Comparison of ENCODE assay signal across 21 cellular contexts in the genomic region with DNA sequence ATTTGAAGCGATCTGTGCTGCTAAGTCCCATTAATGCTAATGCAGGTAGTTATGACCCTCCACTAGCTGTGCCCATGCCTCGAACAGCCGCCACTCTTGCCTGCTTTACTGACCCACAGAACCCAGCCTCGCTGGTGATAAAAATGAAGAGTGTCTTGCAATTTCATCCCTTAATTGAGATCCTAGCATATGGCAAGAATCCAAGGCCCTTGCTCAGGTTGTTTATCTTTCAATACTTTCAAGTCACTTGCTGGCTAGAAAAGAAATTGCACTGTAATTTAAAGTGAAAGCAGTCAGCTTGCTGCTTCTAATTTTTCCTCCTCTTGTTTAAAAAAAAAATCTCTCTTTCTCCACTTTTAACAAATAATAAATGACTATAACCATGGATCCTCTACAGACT.
A peak's percentile ranks its signal among the peaks of the same experiment; 100 is the strongest.
DNase-seq lines count a peak whose midpoint lies in the region; TF ChIP-seq lines count a peak whose summit lies in the region.
"Had no signal": no experiment of that assay in that cellular context is flagged by ENCODE, and none has a peak within 500 bp of the region (broad histone marks: within the 10 kb centered on the region; RNA-seq: fewer than 3 reads in every experiment).

No MANE protein-coding gene starts in this region.

- H3T11ph ChIP-seq in H9 (ENCODE audit: low read length): no peak overlapping the region

- no peak overlapping the region for H4K91ac ChIP-seq in H9 (ENCODE audit: insufficient read length, low read depth, low read length)

- H3K27ac Mint-ChIP-seq in chondrocyte (ENCODE audit: unreplicated experiment) (peak overlapping the region; percentile 14), neural progenitor cell (peak overlapping the region; percentile 43), H9 (no peak overlapping the region; a peak in 1 of 7 replicates)
- H3K27ac Mint-ChIP-seq: activated naive CD4-positive, alpha-beta T cell treated with anti-CD3 and anti-CD28 coated beads, Interleukin-2, amount 50 U/mL, for 72 hours; HFFc6; naive B cell; T-helper 1 cell treated with Interleukin-12 subunit alpha and Interleukin-12 subunit beta and Interleukin-4 antibody, amounts not matched to agents 30 μg/mL and 1 μg/mL, for 36 hours had no signal

- peaks cover 99% of the 10 kb centered on the region for H4K20me1 ChIP-seq in neural progenitor cell (ENCODE audit: low read depth)
- H4K20me1 ChIP-seq in H9 (ENCODE audit: control insufficient read depth, insufficient read depth, insufficient read length): no peaks in the 10 kb centered on the region

- no peaks in the 10 kb centered on the region for H3K27me3 Mint-ChIP-seq in chondrocyte (ENCODE audit: low read depth)
- H3K27me3 Mint-ChIP-seq in neural progenitor cell (ENCODE audit: insufficient read depth, low read depth): no peaks in the 10 kb centered on the region
- no peaks in the 10 kb centered on the region; the same call in 1 of the 2 replicates for H3K27me3 Mint-ChIP-seq in H9 (ENCODE audit: low read depth)

- no peak overlapping the region for H2AK5ac ChIP-seq in H9 (ENCODE audit: insufficient read length, low read length)

- H3K27me3 ChIP-seq in neural progenitor cell (no peaks in the 10 kb centered on the region), H9 (ENCODE audit: insufficient read depth, low read length) (no peaks in the 10 kb centered on the region)
- H3K27me3 ChIP-seq: dorsolateral prefrontal cortex, esophagus muscularis mucosa, heart right ventricle, SJCRH30 had no signal

- no peak overlapping the region for H3K14ac ChIP-seq in H9 (ENCODE audit: insufficient read depth, low read length)

- no peaks in the 10 kb centered on the region for H3K23me2 ChIP-seq in H9 (ENCODE audit: insufficient read length, low read depth, low read length, poor library complexity, severe bottlenecking)

- no peak overlapping the region for H3K9ac ChIP-seq in neural progenitor cell
- no peak overlapping the region for H3K9ac ChIP-seq in H9 (ENCODE audit: extremely low read depth, insufficient read length, low read length)

- no peaks in the 10 kb centered on the region for H3K36me3 Mint-ChIP-seq in chondrocyte (ENCODE audit: low read depth)
- H3K36me3 Mint-ChIP-seq in neural progenitor cell: peaks cover 44% of the 10 kb centered on the region
- H3K36me3 Mint-ChIP-seq in H9 (ENCODE audit: insufficient read depth in 1 of 3, low read depth in 3 of 3): no peaks in the 10 kb centered on the region
- H3K36me3 Mint-ChIP-seq: activated naive CD4-positive, alpha-beta T cell treated with anti-CD3 and anti-CD28 coated beads, Interleukin-2, amount 50 U/mL, for 72 hours; naive B cell had no signal

- H3K4me1 ChIP-seq in neural progenitor cell: peaks cover 46% of the 10 kb centered on the region
- peaks cover 7% of the 10 kb centered on the region; the same call in 1 of the 2 replicates for H3K4me1 ChIP-seq in H9 (ENCODE audit: insufficient read depth, low read length)

- no peaks in the 10 kb centered on the region for H3K79me1 ChIP-seq in H9 (ENCODE audit: insufficient read depth, low read depth, low read length, poor library complexity, severe bottlenecking)

- WGBS in H9 (ENCODE audit: extremely low coverage, insufficient read length, low lambda C conversion rate): no CpG with 5 or more reads among the region's 4 CpGs

- no peak overlapping the region for H3K4ac ChIP-seq in H9 (ENCODE audit: low read depth, low read length)

- peaks cover 3% of the 10 kb centered on the region for H3K36me3 ChIP-seq in neural progenitor cell
- H3K36me3 ChIP-seq: esophagus muscularis mucosa, heart right ventricle, SJCRH30 had no signal

- H4K8ac ChIP-seq in H9 (replicated peaks; ENCODE audit: insufficient read length, low read depth, low read length): no peak overlapping the region

- H3K4me3 Mint-ChIP-seq in chondrocyte (ENCODE audit: unreplicated experiment) (no peak overlapping the region), neural progenitor cell (no peak overlapping the region), H9 (no peak overlapping the region)
- H3K4me3 Mint-ChIP-seq: naive B cell; T-helper 1 cell treated with Interleukin-12 subunit alpha and Interleukin-12 subunit beta and Interleukin-4 antibody, amounts not matched to agents 30 μg/mL and 1 μg/mL, for 36 hours had no signal

- no peak overlapping the region for H2BK120ac ChIP-seq in H9 (ENCODE audit: low read depth, low read length, poor library complexity, severe bottlenecking)

- H3K4me1 Mint-ChIP-seq in chondrocyte (ENCODE audit: low read depth): peaks cover 45% of the 10 kb centered on the region
- H3K4me1 Mint-ChIP-seq in neural progenitor cell: peaks cover 55% of the 10 kb centered on the region
- H3K4me1 Mint-ChIP-seq in H9: peaks cover 18 to 30% of the 10 kb centered on the region in 2 experiments

- no peak overlapping the region for H4K5ac ChIP-seq in H9 (ENCODE audit: insufficient read length, low read depth, low read length)

- no peak overlapping the region for H2BK12ac ChIP-seq in H9 (ENCODE audit: insufficient read length, low read depth, low read length)

- H3K4me2 ChIP-seq in neural progenitor cell (no peak overlapping the region), H9 (ENCODE audit: insufficient read depth, insufficient read length, low read length) (no peak overlapping the region)

- no peak overlapping the region for H3K23ac ChIP-seq in H9 (ENCODE audit: insufficient read length, low read depth, low read length)

- no peak overlapping the region for H3K4me3 ChIP-seq in neural progenitor cell
- H3K4me3 ChIP-seq: esophagus muscularis mucosa, SJCRH30 had no signal

- H2BK5ac ChIP-seq in H9 (ENCODE audit: insufficient read length, low read length): no peak overlapping the region

- H3K79me2 ChIP-seq in neural progenitor cell (ENCODE audit: low read depth): peaks cover 100% of the 10 kb centered on the region
- H3K79me2 ChIP-seq in H9 (ENCODE audit: insufficient read depth, low read length): no peaks in the 10 kb centered on the region

- no peak overlapping the region for H2BK15ac ChIP-seq in H9 (ENCODE audit: low read depth, low read length)

- no peak overlapping the region for H2BK20ac ChIP-seq in H9 (ENCODE audit: low read depth, low read length, poor library complexity, severe bottlenecking)

- H3F3A ChIP-seq in neural progenitor cell (ENCODE audit: low read depth): peaks cover 7% of the 10 kb centered on the region

- DNase-seq in H4 (ENCODE audit: low spot score) (peak; percentile 22), NCI-H446 treated with DMSO at 0.1 percent for 48 hours (lab: John Stamatoyannopoulos, UW) (peak; percentile 14), chondrocyte (ENCODE audit: low spot score) (no peak), neural progenitor cell (ENCODE audit: low spot score) (no peak), H9 (no peak), NCI-H510A treated with DMSO at 0.1 percent for 48 hours (lab: John Stamatoyannopoulos, UW) (no peak)
- DNase-seq in stimulated activated CD4-positive, alpha-beta T cell treated with anti-CD3 and anti-CD28 coated beads, Interleukin-4, amount 100 ng/mL, for 4 hours: no peak
- DNase-seq: activated CD4-positive, alpha-beta T cell treated with anti-CD3 and anti-CD28 coated beads, Interleukin-2, amount 50 U/mL, for 4 hours; activated T-cell treated with anti-CD3 and anti-CD28 coated beads, Interleukin-2, amount 50 U/mL, for 1 hour; heart right ventricle; Karpas-422; naive B cell; posterior cingulate gyrus; SJCRH30; stimulated activated CD4-positive, alpha-beta T cell treated with anti-CD3 and anti-CD28 coated beads, Interleukin-4, amount 100 ng/mL, for 1 hour had no signal

- no peak overlapping the region for H3K56ac ChIP-seq in H9 (ENCODE audit: insufficient read length, low read depth, low read length)

- H3K18ac ChIP-seq in H9 (ENCODE audit: insufficient read length, low read depth, low read length): no peak overlapping the region

- no peak overlapping the region for H2AFZ ChIP-seq in neural progenitor cell (replicated peaks)
- H2AFZ ChIP-seq in H9 (ENCODE audit: low read length): no peak overlapping the region

- TF ChIP-seq CTCF in chondrocyte (IDR thresholded peaks at IDR 0.05): peak; percentile 13
- no peak for TF ChIP-seq CTCF in neural progenitor cell (IDR thresholded peaks at IDR 0.05)
- TF ChIP-seq CTCF in H9 (conservative IDR thresholded peaks at IDR 0.05): no peak

- H3K9me3 Mint-ChIP-seq in chondrocyte (ENCODE audit: low read depth): no peaks in the 10 kb centered on the region
- H3K9me3 Mint-ChIP-seq in neural progenitor cell: no peaks in the 10 kb centered on the region
- no peaks in the 10 kb centered on the region; a peak in 1 of 5 replicates for H3K9me3 Mint-ChIP-seq in H9
- H3K9me3 Mint-ChIP-seq: activated naive CD4-positive, alpha-beta T cell treated with anti-CD3 and anti-CD28 coated beads, Interleukin-2, amount 50 U/mL, for 72 hours; HFFc6; T-helper 1 cell treated with Interleukin-12 subunit alpha and Interleukin-12 subunit beta and Interleukin-4 antibody, amounts not matched to agents 30 μg/mL and 1 μg/mL, for 36 hours had no signal

- H3K27ac ChIP-seq in neural progenitor cell (no peak overlapping the region), H9 (ENCODE audit: insufficient read length, low read depth, low read length) (no peak overlapping the region)
- H3K27ac ChIP-seq: esophagus muscularis mucosa, heart right ventricle, SJCRH30, VCaP had no signal

- no peaks in the 10 kb centered on the region for H3K9me3 ChIP-seq in neural progenitor cell (ENCODE audit: low read depth)
- H3K9me3 ChIP-seq in H9 (ENCODE audit: control insufficient read depth, low read depth, low read length): no peaks in the 10 kb centered on the region
- H3K9me3 ChIP-seq: esophagus muscularis mucosa, heart right ventricle, SJCRH30 had no signal

Comparison
In these comparisons a context has a peak if more than half of its experiments do, and no peak if none do; other contexts are left out.
1. DNase-seq: peak in H4 (single experiment) and NCI-H446 treated with DMSO at 0.1 percent for 48 hours (single experiment); none in chondrocyte (single experiment), neural progenitor cell (single experiment), H9 (single experiment), stimulated activated CD4-positive, alpha-beta T cell treated with anti-CD3 and anti-CD28 coated beads, Interleukin-4, amount 100 ng/mL, for 4 hours (0 of 2) and NCI-H510A treated with DMSO at 0.1 percent for 48 hours (single experiment).
2. H3K27ac Mint-ChIP-seq: peak in chondrocyte (single experiment) and neural progenitor cell (single experiment); none in H9 (0 of 3).